Comparison of ENCODE assay signal across 1 cellular context in genomic region chrX:386768-387575, GRCh38.
TF ChIP-seq lines count a peak whose summit lies in the region.

Gene PPP2R3B, minus strand, starts transcription at chrX:386907. Its CDS starts 216 bp downstream, at chrX:386691.

TF ChIP-seq in GM12878, 131 proteins besides CTCF, POLR2A, EP300 and RAD21 (continued from another document and continues in another):
- TF ChIP-seq NKRF (conservative IDR thresholded peaks at IDR 0.05) (peak; percentile 98), HDGF (IDR thresholded peaks at IDR 0.05) (peak; percentile 96), TAF1 (IDR thresholded peaks at IDR 0.05; ENCODE audit: borderline replicate concordance, low read depth, low read length) (peak; percentile 43), NR2C2 (IDR thresholded peaks at IDR 0.05; ENCODE audit: borderline replicate concordance, control insufficient read depth, insufficient read length, low read depth) (no peak), TBL1XR1 (IDR thresholded peaks at IDR 0.05; ENCODE audit: low read depth, low read length) (no peak; the same call in 1 of the 2 replicates), SMARCA5 (IDR thresholded peaks at IDR 0.05) (peak; percentile 28; the same call in 1 of the 2 replicates), CHD1 (IDR thresholded peaks at IDR 0.05; ENCODE audit: low read depth, low read length) (no peak), WRNIP1 (IDR thresholded peaks at IDR 0.05; ENCODE audit: borderline replicate concordance, low read depth, low read length) (no peak), EZH2 (IDR thresholded peaks at IDR 0.05; ENCODE audit: borderline replicate concordance, control insufficient read depth, low read depth, low read length) (no peak), RAD51 (IDR thresholded peaks at IDR 0.05) (no peak), E4F1 (IDR thresholded peaks at IDR 0.05; ENCODE audit: borderline replicate concordance, partially characterized antibody) (peak; percentile 54), KAT2A (conservative IDR thresholded peaks at IDR 0.05; ENCODE audit: control insufficient read depth, low read depth, low read length) (no peak), ZSCAN29 (IDR thresholded peaks at IDR 0.05) (0 out of 2 replicates have a peak, but pooled peaks have one; percentile 18), IRF4 (IDR thresholded peaks at IDR 0.05; ENCODE audit: low read depth, low read length) (no peak), ATF2 (IDR thresholded peaks at IDR 0.05; ENCODE audit: low read length) (no peak), TARDBP (IDR thresholded peaks at IDR 0.05; ENCODE audit: borderline replicate concordance) (0 out of 2 replicates have a peak, but pooled peaks have one; percentile 52), ETV6 (conservative IDR thresholded peaks at IDR 0.05 in 1 of 2, IDR thresholded peaks at IDR 0.05 in 1 of 2; ENCODE audit: borderline replicate concordance in 1 of 2, low read depth in 1 of 2) (no peak), CBX3 (IDR thresholded peaks at IDR 0.05; ENCODE audit: borderline replicate concordance, low read depth) (no peak), IRF5 (IDR thresholded peaks at IDR 0.05; ENCODE audit: borderline replicate concordance) (no peak), SUZ12 (IDR thresholded peaks at IDR 0.05; ENCODE audit: unreplicated experiment) (no peak), SP1 (IDR thresholded peaks at IDR 0.05; ENCODE audit: low read depth, low read length) (no peak), RCOR1 (conservative IDR thresholded peaks at IDR 0.05; ENCODE audit: low read depth, low read length) (no peak), RBBP5 (conservative IDR thresholded peaks at IDR 0.05) (0 out of 2 replicates have a peak, but pooled peaks have one; percentile 32), ZZZ3 (IDR thresholded peaks at IDR 0.05; ENCODE audit: control insufficient read depth, insufficient read length, low read depth) (no peak), ZNF622 (IDR thresholded peaks at IDR 0.05) (no peak), IKZF1 (conservative IDR thresholded peaks at IDR 0.05) (peak; percentile 99), NBN (IDR thresholded peaks at IDR 0.05) (peak; percentile 97), SMAD1 (IDR thresholded peaks at IDR 0.05; ENCODE audit: low read depth, partially characterized antibody) (no peak), CEBPB (IDR thresholded peaks at IDR 0.05; ENCODE audit: borderline replicate concordance in 1 of 2, low read depth in 2 of 2, low read length in 2 of 2) (no peak), FOXM1 (IDR thresholded peaks at IDR 0.05; ENCODE audit: low read depth, low read length) (no peak), RUNX3 (IDR thresholded peaks at IDR 0.05; ENCODE audit: low read length) (no peak), E2F8 (IDR thresholded peaks at IDR 0.05; ENCODE audit: low read depth, partially characterized antibody) (no peak), TCF12 (IDR thresholded peaks at IDR 0.05; ENCODE audit: low read depth, low read length) (no peak), ZNF207 (IDR thresholded peaks at IDR 0.05; ENCODE audit: borderline replicate concordance) (peak; percentile 98), TCF7 (IDR thresholded peaks at IDR 0.05; ENCODE audit: borderline replicate concordance) (no peak), CREB1 (IDR thresholded peaks at IDR 0.05; ENCODE audit: low read depth) (peak; percentile 100), ZBED1 (IDR thresholded peaks at IDR 0.05; ENCODE audit: borderline replicate concordance) (no peak), MEF2A (IDR thresholded peaks at IDR 0.05; ENCODE audit: insufficient read depth, low read depth, low read length) (peak; percentile 58; the same call in 1 of the 2 replicates), NR2C1 (IDR thresholded peaks at IDR 0.05) (0 out of 2 replicates have a peak, but pooled peaks have one; percentile 30), MYC (IDR thresholded peaks at IDR 0.05; ENCODE audit: insufficient read depth, insufficient read length, insufficient replicate concordance, low read length, severe bottlenecking) (peak; percentile 95), CBFB (IDR thresholded peaks at IDR 0.05; ENCODE audit: low read depth) (no peak), SKIL (IDR thresholded peaks at IDR 0.05; ENCODE audit: low read depth, poor library complexity, severe bottlenecking) (no peak), MTA3 (IDR thresholded peaks at IDR 0.05; ENCODE audit: borderline replicate concordance, low read length) (no peak), PAX5 (IDR thresholded peaks at IDR 0.05; ENCODE audit: borderline replicate concordance, low read depth, low read length) (no peak), NFXL1 (IDR thresholded peaks at IDR 0.05; ENCODE audit: borderline replicate concordance) (no peak), ZBTB4 (CRISPR knock-in tag; IDR thresholded peaks at IDR 0.05) (no peak), RELB (IDR thresholded peaks at IDR 0.05; ENCODE audit: low read depth) (peak; percentile 80; the same call in 1 of the 2 replicates)
